ENCODE assay signal across 26 cellular contexts in genomic region chr2:127047716-127048617, GRCh38. TPM values are rescaled to one million over a fixed set of nuclear protein-coding genes. Genes with fewer than 3 reads are reported as not detected.
DNase-seq lines count a peak whose midpoint lies in the region; ATAC-seq, FAIRE-seq and TF ChIP-seq lines count a peak whose summit lies in the region.
"Had no signal": no experiment of that assay in that cellular context is flagged by ENCODE, and none has a peak within 500 bp of the region (broad histone marks: within the 10 kb centered on the region; RNA-seq: fewer than 3 reads in every experiment).

No MANE protein-coding gene starts in this region.

- peaks cover 0 to 4% of the 10 kb centered on the region in 2 experiments; a peak in 1 of 4 replicates for H3K4me1 ChIP-seq in SK-N-SH (ENCODE audit: control insufficient read depth in 1 of 2, insufficient read depth in 2 of 2, low read depth in 1 of 2, low read length in 1 of 2)
- H3K4me1 ChIP-seq: HAP-1 had no signal

- no peak overlapping the region for H2AFZ ChIP-seq in SK-N-SH (ENCODE audit: low read depth)

- no peaks in the 10 kb centered on the region for H3K27me3 ChIP-seq in SK-N-SH (ENCODE audit: insufficient read depth)

- TF ChIP-seq EP300 in SK-N-SH (IDR thresholded peaks at IDR 0.05; ENCODE audit: borderline replicate concordance in 1 of 2, low read depth in 1 of 2, low read length in 1 of 2), result no peak

- CTCF ChIA-PET in SK-N-SH (lab: Yijun Ruan, JAX), result interaction anchor here (0.8 kb wide), 1 partner anchor 76 kb away, joined by 3 read pairs; no protein-coding TSS in a partner anchor

- no peak overlapping the region for H3K9ac ChIP-seq in SK-N-SH

- TF ChIP-seq RAD21 in SK-N-SH (IDR thresholded peaks at IDR 0.05; ENCODE audit: low read length), result no peak

- POLR2A ChIA-PET in SK-N-SH (lab: Yijun Ruan, JAX), result no interaction called here

- TF ChIP-seq CTCF in SK-N-SH (IDR thresholded peaks at IDR 0.05), result no peak

- H3K4me2 ChIP-seq in SK-N-SH, result no peak overlapping the region

- ATAC-seq in SK-N-SH treated with all-trans-retinoic acid at 6 μM for 48 hours (no peak), GM21515 (IDR thresholded peaks at IDR 0.05; ENCODE audit: unreplicated experiment) (no peak), GM18873 (IDR thresholded peaks at IDR 0.05; ENCODE audit: low FRiP score, unreplicated experiment) (no peak), GM21529 (IDR thresholded peaks at IDR 0.05; ENCODE audit: unreplicated experiment) (no peak)
- ATAC-seq: activated naive CD8-positive, alpha-beta T cell treated with anti-CD3 and anti-CD28 coated beads, Interleukin-2, amount 50 U/mL, for 24 hours; HepG2; left colon; natural killer cell had no signal

- DNase-seq in SK-N-SH, result peak; percentile 20
- peak; percentile 6 for DNase-seq in GM12892 (ENCODE audit: insufficient read length)
- peak; percentile 6 to 22 for DNase-seq in frontal cortex (ENCODE audit: low spot score in 2 of 2)
- peak in 6 of 10 donors; percentile 3 to 82 (median 46) for DNase-seq in posterior cingulate gyrus
- DNase-seq: activated naive CD8-positive, alpha-beta T cell treated with anti-CD3 and anti-CD28 coated beads, Interleukin-2, amount 50 U/mL, for 24 hours; cerebellar nuclear complex; DMS53; foreskin fibroblast; Kasumi-1; midbrain; MV-4-11; NCI-H146; OCI-M1; Right ventricle myocardium superior; T1000; trophoblast cell had no signal

- no peaks in the 10 kb centered on the region for H3K79me2 ChIP-seq in SK-N-SH (ENCODE audit: insufficient read depth)

- H3F3A ChIP-seq in SK-N-SH (replicated peaks; ENCODE audit: insufficient read depth), result no peaks in the 10 kb centered on the region

- no peaks in the 10 kb centered on the region for H4K20me1 ChIP-seq in SK-N-SH (ENCODE audit: insufficient read depth)

- no peaks in the 10 kb centered on the region for H3K9me3 ChIP-seq in SK-N-SH
- H3K9me3 ChIP-seq: HAP-1 had no signal

- TF ChIP-seq POLR2A in GM12892 (IDR thresholded peaks at IDR 0.05; ENCODE audit: low read depth, low read length), result no peak

- no peak overlapping the region for H3K4me3 ChIP-seq in SK-N-SH (ENCODE audit: low read depth in 2 of 2, low read length in 1 of 2)
- H3K4me3 ChIP-seq: HAP-1 had no signal

- no peak for FAIRE-seq in GM12892 (lab: Jason Lieb, UNC)
- no peak for FAIRE-seq in frontal cortex (lab: Jason Lieb, UNC)
- FAIRE-seq: G401.6, HepG2 had no signal

- no peak overlapping the region for H3K27ac ChIP-seq in SK-N-SH (ENCODE audit: low read depth in 2 of 2, low read length in 1 of 2)
- H3K27ac ChIP-seq: 22Rv1 had no signal

- 91% methylated on average over 38 of the region's 38 CpGs for WGBS in SK-N-SH (ENCODE audit: low lambda C conversion rate)

- H3K9me2 ChIP-seq in SK-N-SH, result no peaks in the 10 kb centered on the region

- intact Hi-C loops in posterior cingulate gyrus (cut with DNase I), result loop anchor here (5.0 kb wide), 1 partner anchor 99 kb away; no protein-coding TSS in a partner anchor

- H3K36me3 ChIP-seq in SK-N-SH (replicated peaks in 1 of 2; ENCODE audit: control insufficient read depth in 1 of 2, insufficient read depth in 2 of 2, low read length in 1 of 2), result no peaks in the 10 kb centered on the region
- H3K36me3 ChIP-seq: HAP-1 had no signal

TF ChIP-seq in SK-N-SH, 30 proteins besides CTCF, POLR2A, EP300 and RAD21 (continues in another document):
- TF ChIP-seq ZBTB33 (IDR thresholded peaks at IDR 0.05; ENCODE audit: borderline replicate concordance, low read depth) (no peak), SIN3A (IDR thresholded peaks at IDR 0.05; ENCODE audit: borderline replicate concordance, low read depth, low read length) (no peak), ELF1 (IDR thresholded peaks at IDR 0.05) (no peak), GATA2 (CRISPR knock-in tag; IDR thresholded peaks at IDR 0.05) (no peak), USF1 (IDR thresholded peaks at IDR 0.05; ENCODE audit: borderline replicate concordance, low read depth) (no peak), IRF3 (IDR thresholded peaks at IDR 0.05; ENCODE audit: low read depth, low read length) (no peak), RFX5 (IDR thresholded peaks at IDR 0.05; ENCODE audit: low read length) (no peak), TCF12 (IDR thresholded peaks at IDR 0.05) (no peak), POLR2AphosphoS5 (IDR thresholded peaks at IDR 0.05; ENCODE audit: low read depth, low read length) (no peak), SMC3 (IDR thresholded peaks at IDR 0.05; ENCODE audit: low read depth, low read length) (no peak)

TF ChIP-seq in SK-N-SH treated with all-trans-retinoic acid at 6 μM for 48 hours, 23 proteins besides CTCF, POLR2A, EP300 and RAD21:
- TF ChIP-seq CSDC2 (CRISPR knock-in tag; IDR thresholded peaks at IDR 0.05), result no peak
- no peak for TF ChIP-seq CSRNP3 (CRISPR knock-in tag; IDR thresholded peaks at IDR 0.05)
TF ChIP-seq in SK-N-SH treated with all-trans-retinoic acid at 6 μM for 48 hours: peak in this region for 0.

RNA-seq across cellular contexts. Expression of gene BIN1, which starts 59.0 kb away (rescaled TPM):
- polyA plus RNA-seq in SK-N-SH (2012; rRNA removed), result 31.5 and 40.3 TPM in 2 replicates
- polyA plus RNA-seq in SK-N-SH (2012; cell fraction: cytosol; rRNA removed), result 20.0 and 26.8 TPM in 2 replicates
- polyA plus RNA-seq in SK-N-SH (2012; cell fraction: nucleus; rRNA removed), result 38.8 and 49.6 TPM in 2 replicates
- polyA plus RNA-seq in GM12892 (2012; ENCODE audit: missing spikeins), result 7.0 TPM
- total RNA-seq in frontal cortex, result 57.5 TPM
